Comparison of ENCODE assay signal across 1 cellular context in genomic region chr19:11247934-11248333, GRCh38.
A peak's percentile ranks its signal among the peaks of the same experiment; 100 is the strongest.
TF ChIP-seq lines count a peak whose summit lies in the region.

No MANE protein-coding gene starts in this region.

TF ChIP-seq in HepG2, 621 proteins besides CTCF, POLR2A, EP300 and RAD21:
- TF ChIP-seq, protein P1, sequence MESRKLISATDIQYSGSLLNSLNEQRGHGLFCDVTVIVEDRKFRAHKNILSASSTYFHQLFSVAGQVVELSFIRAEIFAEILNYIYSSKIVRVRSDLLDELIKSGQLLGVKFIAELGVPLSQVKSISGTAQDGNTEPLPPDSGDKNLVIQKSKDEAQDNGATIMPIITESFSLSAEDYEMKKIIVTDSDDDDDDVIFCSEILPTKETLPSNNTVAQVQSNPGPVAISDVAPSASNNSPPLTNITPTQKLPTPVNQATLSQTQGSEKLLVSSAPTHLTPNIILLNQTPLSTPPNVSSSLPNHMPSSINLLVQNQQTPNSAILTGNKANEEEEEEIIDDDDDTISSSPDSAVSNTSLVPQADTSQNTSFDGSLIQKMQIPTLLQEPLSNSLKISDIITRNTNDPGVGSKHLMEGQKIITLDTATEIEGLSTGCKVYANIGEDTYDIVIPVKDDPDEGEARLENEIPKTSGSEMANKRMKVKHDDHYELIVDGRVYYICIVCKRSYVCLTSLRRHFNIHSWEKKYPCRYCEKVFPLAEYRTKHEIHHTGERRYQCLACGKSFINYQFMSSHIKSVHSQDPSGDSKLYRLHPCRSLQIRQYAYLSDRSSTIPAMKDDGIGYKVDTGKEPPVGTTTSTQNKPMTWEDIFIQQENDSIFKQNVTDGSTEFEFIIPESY (CRISPR knock-in tag; IDR thresholded peaks at IDR 0.05) = 0 out of 2 replicates have a peak, but pooled peaks have one; percentile 12
- no peak for TF ChIP-seq ZFP62 (CRISPR knock-in tag; IDR thresholded peaks at IDR 0.05)
TF ChIP-seq in HepG2: peak in this region for 1.
